In genomic region chr14:103923863-103924262, GRCh38 we compare ENCODE assay signal across 1 cellular context.
TF ChIP-seq lines count a peak whose summit lies in the region.

No MANE protein-coding gene starts in this region.

TF ChIP-seq in K562, 482 proteins besides CTCF, POLR2A, EP300 and RAD21 (continued from another document):
- TF ChIP-seq CUX1 (CRISPR knock-in tag; IDR thresholded peaks at IDR 0.05): 0 out of 2 replicates have a peak, but pooled peaks have one; percentile 53
- peak; percentile 12; the same call in 1 of the 2 replicates for TF ChIP-seq RBFOX2 (IDR thresholded peaks at IDR 0.05; ENCODE audit: low read depth, low read length)
- TF ChIP-seq TCF3 (CRISPR knock-in tag; IDR thresholded peaks at IDR 0.05): peak; percentile 55
- TF ChIP-seq ZNF239 (CRISPR knock-in tag; IDR thresholded peaks at IDR 0.05): no peak
- peak; percentile 32; the same call in 1 of the 2 replicates for TF ChIP-seq TAL1 (IDR thresholded peaks at IDR 0.05)
- TF ChIP-seq HMBOX1 (IDR thresholded peaks at IDR 0.05): no peak
- peak; percentile 49 for TF ChIP-seq ZNF592 (IDR thresholded peaks at IDR 0.05)
- TF ChIP-seq VEZF1 (CRISPR knock-in tag; IDR thresholded peaks at IDR 0.05): peak; percentile 17; the same call in 1 of the 2 replicates
- TF ChIP-seq GATA2 (CRISPR knock-in tag; IDR thresholded peaks at IDR 0.05): peak; percentile 26; the same call in 1 of the 2 replicates
- peak; percentile 48 for TF ChIP-seq ARID1B (IDR thresholded peaks at IDR 0.05)
- TF ChIP-seq ZBTB7A (IDR thresholded peaks at IDR 0.05; ENCODE audit: borderline replicate concordance, control insufficient read depth, low read depth, low read length): peak; percentile 54; the same call in 1 of the 2 replicates
- TF ChIP-seq ZNF395 (CRISPR knock-in tag; IDR thresholded peaks at IDR 0.05): peak; percentile 81
- TF ChIP-seq PRDM10 (IDR thresholded peaks at IDR 0.05; ENCODE audit: partially characterized antibody): peak; percentile 18
TF ChIP-seq in K562: peak in this region for 13.
